24 cellular contexts compared by ENCODE assay signal in genomic region chr2:61021228-61021660, GRCh38.
"Had no signal": no experiment of that assay in that cellular context is flagged by ENCODE, and none has a peak within 500 bp of the region (broad histone marks: within the 10 kb centered on the region; RNA-seq: fewer than 3 reads in every experiment).

No MANE protein-coding gene starts in this region.

- ATAC-seq: effector memory CD8-positive, alpha-beta T cell; esophagus mucosa; gastrocnemius medialis; heart right ventricle; left lung; left ventricle myocardium superior; lower lobe of right lung; mucosa of descending colon had no signal

- H3K36me3 ChIP-seq: colonic mucosa had no signal

- H3K4me1 ChIP-seq: colonic mucosa had no signal

- DNase-seq: colonic mucosa; cortex of kidney; effector CD8-positive, alpha-beta T cell; effector memory CD8-positive, alpha-beta T cell; endodermal cell; erythroblast; esophagus squamous epithelium; foreskin fibroblast; foreskin melanocyte; gastrocnemius medialis; glutamatergic neuron; head of caudate nucleus; heart right ventricle; hippocampal formation; left lung; left ventricle myocardium superior; lower lobe of right lung; mesenchymal stem cell; mucosa of descending colon had no signal

- H3K9me3 ChIP-seq: colonic mucosa, esophagus squamous epithelium, gastrocnemius medialis, left lung, lower lobe of right lung, mucosa of descending colon had no signal

- H3K27ac ChIP-seq: colonic mucosa, epithelial cell of prostate, esophagus squamous epithelium, gastrocnemius medialis, heart right ventricle, left lung, lower lobe of right lung had no signal

- H3K27me3 ChIP-seq: colonic mucosa, esophagus squamous epithelium, gastrocnemius medialis, heart right ventricle, left lung had no signal

- FAIRE-seq: endometrium, islet of Langerhans, keratinocyte had no signal

- H3K4me3 ChIP-seq: colonic mucosa, esophagus squamous epithelium, gastrocnemius medialis, heart right ventricle, left lung, lower lobe of right lung, mucosa of descending colon had no signal
